31 cellular contexts compared by ENCODE assay signal in the genomic region with DNA sequence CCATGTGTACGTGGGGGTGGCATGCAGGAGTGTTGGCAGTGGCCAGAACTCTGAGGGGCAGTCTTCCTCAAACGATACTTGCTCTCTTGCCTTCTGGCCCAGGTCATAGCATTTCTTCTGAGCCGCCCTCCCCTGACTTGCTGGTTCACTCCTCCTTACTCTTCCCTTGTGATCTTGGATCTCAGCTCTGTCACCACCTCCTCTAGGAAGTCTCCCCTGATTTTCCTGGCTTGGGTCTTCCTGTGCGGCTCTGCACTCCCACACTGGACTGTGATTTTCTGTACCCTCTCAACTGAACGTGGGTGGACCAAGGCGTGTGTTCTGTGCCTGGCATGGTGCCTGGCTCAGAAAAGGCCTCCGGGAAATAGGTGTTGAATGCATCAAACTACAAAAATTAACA. TPM values are rescaled to one million over a fixed set of nuclear protein-coding genes. Genes with fewer than 3 reads are reported as not detected.
DNase-seq lines count a peak whose midpoint lies in the region; ATAC-seq, FAIRE-seq and TF ChIP-seq lines count a peak whose summit lies in the region.
"Had no signal": no experiment of that assay in that cellular context is flagged by ENCODE, and none has a peak within 500 bp of the region (broad histone marks: within the 10 kb centered on the region; RNA-seq: fewer than 3 reads in every experiment).

No MANE protein-coding gene starts in this region.

- no TSS peak for BruUV-seq in K562 (replicated peaks; lab: Mats Ljungman, UMichigan)

- TF ChIP-seq CTCF in K562 (IDR thresholded peaks at IDR 0.05 in 2 of 3, conservative IDR thresholded peaks at IDR 0.05 in 1 of 3; ENCODE audit: insufficient read depth in 2 of 3, low read depth in 1 of 3, low read length in 3 of 3), result no peak
- TF ChIP-seq CTCF in mesothelial cell of epicardium (IDR thresholded peaks at IDR 0.05; ENCODE audit: unreplicated experiment), result no peak
- TF ChIP-seq CTCF in right lobe of liver (IDR thresholded peaks at IDR 0.05), result no peak

- no peak overlapping the region for H3K4me2 ChIP-seq in K562 (ENCODE audit: insufficient read depth, low read length)

- H4K20me1 ChIP-seq in K562 (replicated peaks; ENCODE audit: control insufficient read depth, insufficient read depth, low read length), result peaks cover 16% of the 10 kb centered on the region; the same call in 1 of the 2 replicates

- H3K36me3 ChIP-seq in K562 (ENCODE audit: control insufficient read depth, insufficient read depth, low read length) (no peaks in the 10 kb centered on the region), right lobe of liver (no peaks in the 10 kb centered on the region)
- H3K36me3 ChIP-seq: spleen, upper lobe of left lung had no signal

- H3K27me3 ChIP-seq in K562 (ENCODE audit: control insufficient read depth in 2 of 2, insufficient read depth in 2 of 2, low read length in 2 of 2), result peaks cover 22 to 58% of the 10 kb centered on the region in 2 experiments; a peak in 4 of 5 replicates
- H3K27me3 ChIP-seq in right lobe of liver, result peaks cover 0 to 6% of the 10 kb centered on the region in 2 donors

- 13% methylated on average over 7 of the region's 7 CpGs for WGBS in K562 (ENCODE audit: insufficient coverage, low coverage, missing lambda C conversion rate)
- 81% methylated on average over 7 of the region's 7 CpGs for WGBS in right lobe of liver (ENCODE audit: insufficient coverage, low coverage, low lambda C conversion rate, missing lambda C conversion rate)

- H3K4me3 ChIP-seq in K562 (no peak overlapping the region), right lobe of liver (no peak overlapping the region)
- H3K4me3 ChIP-seq: esophagus muscularis mucosa, GM12878, hepatocyte, spleen, upper lobe of left lung had no signal

- no peak overlapping the region for H3K9ac ChIP-seq in K562 (ENCODE audit: insufficient read depth in 1 of 2, low read depth in 2 of 2, low read length in 2 of 2)

- H3K27ac ChIP-seq in K562 (ENCODE audit: extremely low read depth, low read depth, low read length) (no peak overlapping the region), right lobe of liver (no peak overlapping the region)
- H3K27ac ChIP-seq: esophagus muscularis mucosa, hepatocyte, spleen, upper lobe of left lung had no signal

- FAIRE-seq in HTR-8/SVneo (lab: Jason Lieb, UNC) (peak; percentile 67), K562 (lab: Jason Lieb, UNC) (no peak)
- FAIRE-seq: D721Med, GM12878 had no signal

- TF ChIP-seq EP300 in K562 (IDR thresholded peaks at IDR 0.05; ENCODE audit: low read length), result no peak

- intact Hi-C loops in K562 (cut with micrococcal nuclease) (no loop called here), right lobe of liver (cut with DNase I) (no loop called here)

- peaks cover 0 to 44% of the 10 kb centered on the region in 2 experiments; a peak in 3 of 5 replicates for H3K4me1 ChIP-seq in K562 (replicated peaks in 1 of 2; ENCODE audit: control insufficient read depth in 2 of 2, insufficient read depth in 2 of 2, low read length in 2 of 2)
- H3K4me1 ChIP-seq in right lobe of liver, result peaks cover 0 to 7% (median 0%) of the 10 kb centered on the region in 4 donors

- H3K36me3 Mint-ChIP-seq in mesothelial cell of epicardium, result peaks cover 8% of the 10 kb centered on the region

- CTCF ChIA-PET in K562 (lab: Yijun Ruan, JAX; ENCODE audit: low intra/inter-chr PET ratio), result no interaction called here

- H3K9me3 Mint-ChIP-seq in mesothelial cell of epicardium, result no peaks in the 10 kb centered on the region
- H3K9me3 Mint-ChIP-seq: activated CD8-positive, alpha-beta T cell treated with anti-CD3 and anti-CD28 coated beads for 36 hours; activated naive CD4-positive, alpha-beta T cell treated with anti-CD3 and anti-CD28 coated beads, Interleukin-2, amount 50 U/mL, for 24 hours; activated T-helper 2 cell treated with anti-CD3 and anti-CD28 coated beads, Interferon-gamma antibody, Interleukin-2, Interleukin-4, amounts not matched to agents 10 μg/mL and 5 μg/mL and 100 μg/mL, durations not matched to agents 14 hours and 24 hours and 36 hours; naive B cell had no signal

- in situ Hi-C loops in K562 (cut with MboI), result no loop called here

- H2AFZ ChIP-seq in K562 (ENCODE audit: low read depth, low read length), result no peak overlapping the region
- H2AFZ ChIP-seq: hepatocyte had no signal

- H3K4me3 Mint-ChIP-seq in mesothelial cell of epicardium, result peak overlapping the region; percentile 18
- H3K4me3 Mint-ChIP-seq: activated CD8-positive, alpha-beta T cell treated with anti-CD3 and anti-CD28 coated beads for 36 hours; activated naive CD4-positive, alpha-beta T cell treated with anti-CD3 and anti-CD28 coated beads, Interleukin-2, amount 50 U/mL, for 24 hours had no signal

- ATAC-seq in K562 (no peak), GM19035 (IDR thresholded peaks at IDR 0.05; ENCODE audit: unreplicated experiment) (no peak), right lobe of liver (no peak)
- ATAC-seq: GM12878, left lobe of liver had no signal

- no peak for TF ChIP-seq RAD21 in K562 (CRISPR knock-in tag; conservative IDR thresholded peaks at IDR 0.05 in 1 of 2, IDR thresholded peaks at IDR 0.05 in 1 of 2)

- H3K9me3 ChIP-seq in K562 (replicated peaks; ENCODE audit: control insufficient read depth, insufficient read depth, low read depth, low read length) (no peaks in the 10 kb centered on the region), right lobe of liver (no peaks in the 10 kb centered on the region)
- H3K9me3 ChIP-seq: esophagus muscularis mucosa, spleen, upper lobe of left lung had no signal

- no peaks in the 10 kb centered on the region for H3K79me2 ChIP-seq in K562 (ENCODE audit: control insufficient read depth, insufficient read depth, low read length)

- no peaks in the 10 kb centered on the region for H3K9me1 ChIP-seq in K562 (ENCODE audit: control insufficient read depth, insufficient read depth, low read length)

- H3K4me1 Mint-ChIP-seq in mesothelial cell of epicardium, result peaks cover 43% of the 10 kb centered on the region

- H3K27ac Mint-ChIP-seq in mesothelial cell of epicardium, result no peak overlapping the region
- H3K27ac Mint-ChIP-seq: activated CD8-positive, alpha-beta T cell treated with anti-CD3 and anti-CD28 coated beads for 36 hours; activated naive CD4-positive, alpha-beta T cell treated with anti-CD3 and anti-CD28 coated beads, Interleukin-2, amount 50 U/mL, for 24 hours; activated T-helper 2 cell treated with anti-CD3 and anti-CD28 coated beads, Interferon-gamma antibody, Interleukin-2, Interleukin-4, amounts not matched to agents 10 μg/mL and 5 μg/mL and 100 μg/mL, durations not matched to agents 14 hours and 24 hours and 36 hours; naive B cell had no signal

- POLR2A ChIA-PET in K562 (lab: Yijun Ruan, JAX), result no interaction called here

- peaks cover 7% of the 10 kb centered on the region for H3K27me3 Mint-ChIP-seq in mesothelial cell of epicardium (ENCODE audit: low read depth)

- TF ChIP-seq POLR2A in K562 (conservative IDR thresholded peaks at IDR 0.05) (no peak), right lobe of liver (IDR thresholded peaks at IDR 0.05) (no peak)

- DNase-seq in HTR-8/SVneo (ENCODE audit: insufficient read length, low spot score), result no peak
- DNase-seq in K562 (ENCODE audit: extremely low read depth in 1 of 4, low spot score in 3 of 4), result no peak
- no peak for DNase-seq in mesothelial cell of epicardium (ENCODE audit: low spot score in 2 of 2, unreplicated experiment in 2 of 2)
- DNase-seq in superior temporal gyrus (ENCODE audit: extremely low spot score), result peak; percentile 27
- DNase-seq in right lobe of liver, result no peak
- no peak for DNase-seq in activated CD4-positive, alpha-beta T cell treated with anti-CD3 and anti-CD28 coated beads, Interleukin-2, amount 50 U/mL, for 48 hours
- DNase-seq: activated CD8-positive, alpha-beta T cell treated with anti-CD3 and anti-CD28 coated beads for 36 hours; caudate nucleus; cortex of kidney; EL; foreskin melanocyte; mesendoderm; naive B cell; NCI-H1092; NCI-H187; NCI-H2171 treated with DMSO at 0.1 percent for 48 hours; NCI-H510A treated with DMSO at 0.1 percent for 48 hours; retina; SHP77 treated with DMSO at 0.1 percent for 48 hours; spleen; upper lobe of left lung had no signal

RNA-seq across cellular contexts. Expression of a gene that starts 2.9 kb away (rescaled TPM):
- 0.09 TPM in 1 of 2 replicates, not detected in the other for total RNA-seq in K562 (2011; cell fraction: chromatin; rRNA removed; ENCODE audit: low replicate concordance)
- 0.33 TPM in 1 of 2 replicates, not detected in the other for total RNA-seq in K562 (2011; cell fraction: nucleolus; rRNA removed)
- not detected in 2 replicates for total RNA-seq in K562 (2011; cell fraction: nucleoplasm; rRNA removed)
- not detected in 2 replicates for total RNA-seq in K562 (2014; rRNA removed)
- total RNA-seq in K562 (2014; rRNA removed; fragmentation: Illumina TruSeq; extraction: Trizol), result not detected in 2 replicates
- not detected in 2 replicates for total RNA-seq in K562 (2015; rRNA removed; fragmentation: Illumina TruSeq; extraction: Trizol)
- total RNA-seq in K562 (2021), result 0.16 TPM in 2 replicates
- not detected in 2 replicates for polyA plus RNA-seq in K562 (2011; rRNA removed)
- 0.01 TPM in 1 of 2 replicates, not detected in the other for polyA plus RNA-seq in K562 (2011; cell fraction: cytosol; rRNA removed)
- 0.04 and 0.07 TPM in 2 replicates for polyA plus RNA-seq in K562 (2011; cell fraction: nucleus; rRNA removed)
- polyA plus RNA-seq in K562 (2012), result not detected in 2 replicates
- polyA plus RNA-seq in K562 (2014; fragmentation: Illumina TruSeq; extraction: Trizol), result not detected in 2 replicates
- not detected for polyA plus RNA-seq in K562 (2014; fragmentation: Nextera tagmentation; extraction: Ambion mirVana)
- not detected in 2 replicates for polyA plus RNA-seq in K562 (2014; rRNA removed)
- polyA minus RNA-seq in K562 (2011; rRNA and poly(A)+ RNA removed), result 0.09 TPM in 1 of 2 replicates, not detected in the other
- not detected in 2 replicates for polyA minus RNA-seq in K562 (2011; cell fraction: cytosol; rRNA and poly(A)+ RNA removed)
- polyA minus RNA-seq in K562 (2011; cell fraction: nucleus; rRNA and poly(A)+ RNA removed), result 0.11 TPM in 1 of 2 replicates, not detected in the other
- 14.2 to 15.1 TPM (median 14.7 TPM) in 3 replicates for total RNA-seq in mesothelial cell of epicardium
- total RNA-seq in right lobe of liver, result under 1 TPM in 2 of 6 experiments, not detected in 4; 0.06 to 0.27 TPM
- total RNA-seq: activated CD8-positive, alpha-beta T cell treated with anti-CD3 and anti-CD28 coated beads for 36 hours; activated T-helper 2 cell treated with anti-CD3 and anti-CD28 coated beads, Interferon-gamma antibody, Interleukin-2, Interleukin-4, amounts not matched to agents 10 μg/mL and 5 μg/mL and 100 μg/mL, durations not matched to agents 14 hours and 24 hours and 36 hours; esophagus muscularis mucosa; GM12878; osteocyte; spleen had no signal
- polyA plus RNA-seq: CD14-positive monocyte had no signal

RNA-seq across cellular contexts. Expression of a gene that starts 11.6 kb away (rescaled TPM):
- total RNA-seq in K562 (2011; cell fraction: chromatin; rRNA removed; ENCODE audit: low replicate concordance), result 6.5 and 16.4 TPM in 2 replicates
- 10.9 and 11.0 TPM in 2 replicates for total RNA-seq in K562 (2011; cell fraction: nucleolus; rRNA removed)
- total RNA-seq in K562 (2011; cell fraction: nucleoplasm; rRNA removed), result 5.4 and 7.9 TPM in 2 replicates
- total RNA-seq in K562 (2014; rRNA removed), result 1.0 and 2.6 TPM in 2 replicates
- 0.67 and 0.80 TPM in 2 replicates for total RNA-seq in K562 (2014; rRNA removed; fragmentation: Illumina TruSeq; extraction: Trizol)
- 1.8 and 2.1 TPM in 2 replicates for total RNA-seq in K562 (2015; rRNA removed; fragmentation: Illumina TruSeq; extraction: Trizol)
- total RNA-seq in K562 (2021), result 2.5 and 3.2 TPM in 2 replicates
- polyA plus RNA-seq in K562 (2011; rRNA removed), result 1.5 and 5.8 TPM in 2 replicates
- 1.6 and 2.9 TPM in 2 replicates for polyA plus RNA-seq in K562 (2011; cell fraction: cytosol; rRNA removed)
- polyA plus RNA-seq in K562 (2011; cell fraction: nucleus; rRNA removed), result 33.3 and 59.9 TPM in 2 replicates
- polyA plus RNA-seq in K562 (2012), result 2.7 and 9.9 TPM in 2 replicates
- 1.3 and 2.1 TPM in 2 replicates for polyA plus RNA-seq in K562 (2014; fragmentation: Illumina TruSeq; extraction: Trizol)
- polyA plus RNA-seq in K562 (2014; fragmentation: Nextera tagmentation; extraction: Ambion mirVana), result under 1 TPM; 0.08 to 0.13 TPM
- 3.7 and 4.0 TPM in 2 replicates for polyA plus RNA-seq in K562 (2014; rRNA removed)
- 1.6 and 1.8 TPM in 2 replicates for polyA minus RNA-seq in K562 (2011; rRNA and poly(A)+ RNA removed)
- 0.48 and 5.2 TPM in 2 replicates for polyA minus RNA-seq in K562 (2011; cell fraction: cytosol; rRNA and poly(A)+ RNA removed)
- polyA minus RNA-seq in K562 (2011; cell fraction: nucleus; rRNA and poly(A)+ RNA removed), result 7.9 and 20.1 TPM in 2 replicates
- 71.3 to 71.7 TPM (median 71.4 TPM) in 3 replicates for total RNA-seq in mesothelial cell of epicardium
- total RNA-seq in right lobe of liver, result 100 to 1,000 TPM in 1 of 6 experiments, 10 to 100 TPM in 5; 29.6 to 203 (median 34.2) TPM

RNA-seq across cellular contexts. Expression of a gene that starts 25.1 kb away (rescaled TPM):
- 0.23 TPM in 2 replicates for total RNA-seq in K562 (2011; cell fraction: chromatin; rRNA removed; ENCODE audit: low replicate concordance)
- total RNA-seq in K562 (2011; cell fraction: nucleolus; rRNA removed), result not detected in 2 replicates
- not detected in 2 replicates for total RNA-seq in K562 (2011; cell fraction: nucleoplasm; rRNA removed)
- not detected in 2 replicates for total RNA-seq in K562 (2014; rRNA removed)
- total RNA-seq in K562 (2014; rRNA removed; fragmentation: Illumina TruSeq; extraction: Trizol), result not detected in 2 replicates
- not detected in 2 replicates for total RNA-seq in K562 (2015; rRNA removed; fragmentation: Illumina TruSeq; extraction: Trizol)
- not detected in 2 replicates for total RNA-seq in K562 (2021)
- 0.01 TPM in 1 of 2 replicates, not detected in the other for polyA plus RNA-seq in K562 (2011; rRNA removed)
- polyA plus RNA-seq in K562 (2011; cell fraction: cytosol; rRNA removed), result 0.07 TPM in 1 of 2 replicates, not detected in the other
- 0.07 TPM in 2 replicates for polyA plus RNA-seq in K562 (2011; cell fraction: nucleus; rRNA removed)
- polyA plus RNA-seq in K562 (2012), result 0.06 TPM in 1 of 2 replicates, not detected in the other
- not detected in 2 replicates for polyA plus RNA-seq in K562 (2014; fragmentation: Illumina TruSeq; extraction: Trizol)
- not detected for polyA plus RNA-seq in K562 (2014; fragmentation: Nextera tagmentation; extraction: Ambion mirVana)
- polyA plus RNA-seq in K562 (2014; rRNA removed), result not detected in 2 replicates
- not detected in 2 replicates for polyA minus RNA-seq in K562 (2011; rRNA and poly(A)+ RNA removed)
- not detected in 2 replicates for polyA minus RNA-seq in K562 (2011; cell fraction: cytosol; rRNA and poly(A)+ RNA removed)
- not detected in 2 replicates for polyA minus RNA-seq in K562 (2011; cell fraction: nucleus; rRNA and poly(A)+ RNA removed)
- total RNA-seq in mesothelial cell of epicardium, result 26.1 to 29.0 TPM (median 26.9 TPM) in 3 replicates
- not detected for total RNA-seq in right lobe of liver
- total RNA-seq: activated T-helper 2 cell treated with anti-CD3 and anti-CD28 coated beads, Interferon-gamma antibody, Interleukin-2, Interleukin-4, amounts not matched to agents 10 μg/mL and 5 μg/mL and 100 μg/mL, durations not matched to agents 14 hours and 24 hours and 36 hours had no signal
- polyA plus RNA-seq: CD14-positive monocyte had no signal

RNA-seq across cellular contexts. Expression of a gene that starts 27.2 kb away (rescaled TPM):
- not detected in 2 replicates for total RNA-seq in K562 (2011; cell fraction: chromatin; rRNA removed; ENCODE audit: low replicate concordance)
- total RNA-seq in K562 (2011; cell fraction: nucleolus; rRNA removed), result 0.50 TPM in 1 of 2 replicates, not detected in the other
- total RNA-seq in K562 (2011; cell fraction: nucleoplasm; rRNA removed), result 0.31 and 1.5 TPM in 2 replicates
- total RNA-seq in K562 (2014; rRNA removed) (not detected in 2 replicates), K562 (2014; rRNA removed; fragmentation: Illumina TruSeq; extraction: Trizol) (not detected in 2 replicates), K562 (2015; rRNA removed; fragmentation: Illumina TruSeq; extraction: Trizol) (not detected in 2 replicates), K562 (2021) (not detected in 2 replicates), mesothelial cell of epicardium (5.1 to 6.5 TPM (median 6.1 TPM) in 3 replicates), right lobe of liver (under 1 TPM in 1 of 6 experiments, not detected in 5; 0.51 TPM)
- polyA plus RNA-seq in K562 (2011; rRNA removed) (not detected in 2 replicates), K562 (2014; fragmentation: Illumina TruSeq; extraction: Trizol) (not detected in 2 replicates), K562 (2014; fragmentation: Nextera tagmentation; extraction: Ambion mirVana) (not detected), K562 (2014; rRNA removed) (not detected in 2 replicates)
- not detected in 2 replicates for polyA plus RNA-seq in K562 (2011; cell fraction: cytosol; rRNA removed)
- 0.07 TPM in 1 of 2 replicates, not detected in the other for polyA plus RNA-seq in K562 (2011; cell fraction: nucleus; rRNA removed)
- not detected in 2 replicates for polyA plus RNA-seq in K562 (2012)
- polyA minus RNA-seq in K562 (2011; rRNA and poly(A)+ RNA removed), result not detected in 2 replicates
- polyA minus RNA-seq in K562 (2011; cell fraction: cytosol; rRNA and poly(A)+ RNA removed), result not detected in 2 replicates
- polyA minus RNA-seq in K562 (2011; cell fraction: nucleus; rRNA and poly(A)+ RNA removed), result not detected in 2 replicates
- total RNA-seq: left lobe of liver had no signal
- polyA plus RNA-seq: CD14-positive monocyte had no signal

RNA-seq across cellular contexts. Expression of a gene that starts 56.7 kb away (rescaled TPM):
- total RNA-seq in K562 (2011; cell fraction: chromatin; rRNA removed; ENCODE audit: low replicate concordance), result 82.5 and 106 TPM in 2 replicates
- total RNA-seq in K562 (2011; cell fraction: nucleolus; rRNA removed), result 91.9 and 98.4 TPM in 2 replicates
- 76.1 and 86.0 TPM in 2 replicates for total RNA-seq in K562 (2011; cell fraction: nucleoplasm; rRNA removed)
- total RNA-seq in K562 (2014; rRNA removed) (27.3 and 39.7 TPM in 2 replicates), K562 (2014; rRNA removed; fragmentation: Illumina TruSeq; extraction: Trizol) (24.5 and 26.8 TPM in 2 replicates), K562 (2015; rRNA removed; fragmentation: Illumina TruSeq; extraction: Trizol) (25.9 and 26.2 TPM in 2 replicates), K562 (2021) (41.9 and 44.0 TPM in 2 replicates), mesothelial cell of epicardium (40.1 to 40.8 TPM (median 40.7 TPM) in 3 replicates), right lobe of liver (10 to 100 TPM; 17.9 to 26.6 (median 23.4) TPM)
- polyA plus RNA-seq in K562 (2011; rRNA removed) (37.3 and 40.0 TPM in 2 replicates), K562 (2014; fragmentation: Illumina TruSeq; extraction: Trizol) (23.1 and 24.9 TPM in 2 replicates), K562 (2014; fragmentation: Nextera tagmentation; extraction: Ambion mirVana) (1 to 10 TPM; 4.5 to 5.2 TPM), K562 (2014; rRNA removed) (42.5 and 44.8 TPM in 2 replicates)
- 24.5 and 36.5 TPM in 2 replicates for polyA plus RNA-seq in K562 (2011; cell fraction: cytosol; rRNA removed)
- 190 and 193 TPM in 2 replicates for polyA plus RNA-seq in K562 (2011; cell fraction: nucleus; rRNA removed)
- 23.1 and 26.7 TPM in 2 replicates for polyA plus RNA-seq in K562 (2012)
- 22.7 and 23.6 TPM in 2 replicates for polyA minus RNA-seq in K562 (2011; rRNA and poly(A)+ RNA removed)
- 10.9 and 17.9 TPM in 2 replicates for polyA minus RNA-seq in K562 (2011; cell fraction: cytosol; rRNA and poly(A)+ RNA removed)
- polyA minus RNA-seq in K562 (2011; cell fraction: nucleus; rRNA and poly(A)+ RNA removed), result 60.3 and 71.5 TPM in 2 replicates

Comparison
In these comparisons a context has a peak if more than half of its experiments do, and no peak if none do; other contexts are left out.
1. RNA of a gene that starts 2.9 kb away (total RNA-seq): 14.2 to 15.1 TPM in mesothelial cell of epicardium; 0.06 to 0.27 TPM in right lobe of liver and 0.09 to 0.33 TPM in K562; every median in the first group is over 10 times any median in the second.
2. RNA of a gene that starts 25.1 kb away (total RNA-seq): 26.1 to 29.0 TPM in mesothelial cell of epicardium; 0.23 TPM in K562 and not detected in right lobe of liver; every median in the first group is over 10 times any median in the second.